22 cellular contexts compared by ENCODE assay signal in the genomic region with DNA sequence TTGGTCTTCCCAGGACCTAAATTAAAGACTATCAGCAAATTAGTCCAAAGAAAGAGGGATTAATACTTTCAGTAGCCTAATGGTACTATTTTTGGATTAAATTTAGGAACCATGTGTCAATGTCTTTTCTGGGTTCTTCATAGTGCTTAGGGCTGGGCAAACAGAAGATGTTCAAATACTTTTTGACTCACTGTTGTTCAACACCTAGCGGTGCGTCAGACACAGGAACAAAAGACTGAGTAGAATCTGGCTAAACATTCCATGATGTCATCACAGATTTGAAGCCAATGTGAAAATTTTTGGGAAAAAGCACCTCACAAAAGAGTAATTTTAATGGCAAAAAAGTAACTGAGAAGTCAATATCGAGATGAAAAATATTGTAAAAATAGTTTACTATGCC.
"Had no signal": no experiment of that assay in that cellular context is flagged by ENCODE, and none has a peak within 500 bp of the region (broad histone marks: within the 10 kb centered on the region; RNA-seq: fewer than 3 reads in every experiment).

No MANE protein-coding gene starts in this region.

- H3K9me3 ChIP-seq: left ventricle myocardium inferior, ovary, right atrium auricular region, stomach, testis, thyroid gland, transverse colon, upper lobe of right lung had no signal

- FAIRE-seq: urothelium cell line had no signal

- H3K36me3 ChIP-seq: left ventricle myocardium inferior, ovary, right atrium auricular region, stomach, thyroid gland, transverse colon, upper lobe of right lung had no signal

- H3K27ac ChIP-seq: left ventricle myocardium inferior, ovary, right atrium auricular region, skin epidermis, stomach, testis, thyroid gland, transverse colon, upper lobe of right lung had no signal

- ATAC-seq: naive thymus-derived CD4-positive, alpha-beta T cell; natural killer cell treated with Interleukin-12 subunit alpha and Interleukin-12 subunit beta and Interleukin-15 and Interleukin-18, amount 100 ng/mL, for 72 hours; sciatic nerve; stimulated activated naive B cell treated with anti-CD40 and anti-IgM and Interleukin-4, amounts not matched to agents 10 μg/mL and 1 μg/mL and 100 μg/mL, for 72 hours; stimulated activated naive CD8-positive, alpha-beta T cell treated with anti-CD3 and anti-CD28 coated beads, Interleukin-15, Interleukin-2, amounts not matched to agents 100 U/mL and 50 U/mL, for 24 hours; upper lobe of right lung had no signal

- H3K4me3 ChIP-seq: left ventricle myocardium inferior, lung, ovary, right atrium auricular region, skin epidermis, stomach, testis, thyroid gland, transverse colon, upper lobe of right lung had no signal

- DNase-seq: hippocampal formation; left ventricle myocardium inferior; mesendoderm; naive thymus-derived CD4-positive, alpha-beta T cell; ovary; stimulated activated CD4-positive, alpha-beta T cell treated with anti-CD3 and anti-CD28 coated beads, Interleukin-12 subunit alpha, Interleukin-12 subunit beta, amount 100 ng/mL, for 4 hours; stimulated activated CD4-positive, alpha-beta T cell treated with anti-CD3 and anti-CD28 coated beads, Interleukin-15, amount 100 ng/mL, for 24 hours; stimulated activated CD4-positive, alpha-beta T cell treated with anti-CD3 and anti-CD28 coated beads, Interleukin-2, amount 100 ng/mL, for 24 hours; stimulated activated CD4-positive, alpha-beta T cell treated with anti-CD3 and anti-CD28 coated beads, Interleukin-4, amount 100 ng/mL, for 1 hour; stimulated activated naive B cell treated with anti-CD40 and anti-IgM and Interleukin-4, amounts not matched to agents 10 μg/mL and 1 μg/mL and 100 μg/mL, for 72 hours; stimulated activated naive CD8-positive, alpha-beta T cell treated with anti-CD3 and anti-CD28 coated beads, Interleukin-15, Interleukin-2, amounts not matched to agents 100 U/mL and 50 U/mL, for 24 hours; stomach; testis; thyroid gland; transverse colon; upper lobe of right lung had no signal

- H3K27me3 ChIP-seq: ovary, right atrium auricular region, stomach, testis, thyroid gland, transverse colon, upper lobe of right lung had no signal

- H3K4me1 ChIP-seq: testis, thyroid gland, transverse colon, upper lobe of right lung had no signal
